ENCODE assay signal across 8 cellular contexts in the genomic region with DNA sequence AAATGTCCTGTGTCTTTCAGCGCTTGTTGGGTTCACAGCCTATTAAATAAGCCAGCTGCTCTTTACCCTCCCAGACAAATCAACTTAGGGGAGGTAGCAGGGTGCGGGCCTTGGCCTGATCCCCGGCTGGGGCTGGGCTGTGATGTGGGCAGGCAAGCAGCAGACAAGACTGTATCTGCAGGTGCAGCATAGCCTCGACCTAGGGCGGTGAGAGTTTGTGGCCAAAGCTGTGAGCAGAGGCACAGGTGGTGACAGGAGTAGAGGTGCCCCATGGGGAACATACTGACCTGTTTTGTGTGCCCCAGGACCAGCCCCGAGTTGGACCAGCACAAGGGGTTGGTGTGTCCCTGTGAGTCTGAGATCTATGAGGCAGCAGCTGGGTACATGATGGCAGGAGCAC.
"Had no signal": no experiment of that assay in that cellular context is flagged by ENCODE, and none has a peak within 500 bp of the region (broad histone marks: within the 10 kb centered on the region; RNA-seq: fewer than 3 reads in every experiment).

No MANE protein-coding gene starts in this region.

- H3K4me3 ChIP-seq: GM23338 had no signal

- H3K4me2 ChIP-seq: GM23338 had no signal

- ATAC-seq: GM23338, HepG2 had no signal

- DNase-seq: H9, HCEC 1CT, KBM-7 had no signal

- H2AFZ ChIP-seq: GM23338 had no signal

- FAIRE-seq: H1, H54, HepG2 had no signal

- H3K27ac ChIP-seq: HL-60 had no signal
